ENCODE assay signal across 1 cellular context in the genomic region with DNA sequence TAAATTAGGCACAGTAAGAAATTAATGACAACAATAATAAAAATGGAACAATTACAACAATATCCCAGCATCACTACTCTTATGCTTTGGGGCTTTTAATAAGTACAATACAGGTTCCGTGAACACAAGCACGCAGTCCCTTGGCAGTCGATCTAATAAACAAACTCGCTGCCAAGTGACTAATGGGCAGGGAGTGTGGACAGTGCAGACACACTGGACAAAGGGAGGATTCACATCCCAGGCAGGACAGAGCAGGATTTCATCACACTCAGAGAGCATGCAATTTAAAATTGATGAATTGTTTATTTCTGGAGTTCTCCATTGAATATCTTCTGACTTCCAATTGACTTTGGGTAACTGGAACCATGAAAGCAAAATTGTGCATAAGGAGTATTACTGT.
TF ChIP-seq lines count a peak whose summit lies in the region.

No MANE protein-coding gene starts in this region.

TF ChIP-seq in HepG2, 621 proteins besides CTCF, POLR2A, EP300 and RAD21 (continued from another document):
- TF ChIP-seq, protein P1, sequence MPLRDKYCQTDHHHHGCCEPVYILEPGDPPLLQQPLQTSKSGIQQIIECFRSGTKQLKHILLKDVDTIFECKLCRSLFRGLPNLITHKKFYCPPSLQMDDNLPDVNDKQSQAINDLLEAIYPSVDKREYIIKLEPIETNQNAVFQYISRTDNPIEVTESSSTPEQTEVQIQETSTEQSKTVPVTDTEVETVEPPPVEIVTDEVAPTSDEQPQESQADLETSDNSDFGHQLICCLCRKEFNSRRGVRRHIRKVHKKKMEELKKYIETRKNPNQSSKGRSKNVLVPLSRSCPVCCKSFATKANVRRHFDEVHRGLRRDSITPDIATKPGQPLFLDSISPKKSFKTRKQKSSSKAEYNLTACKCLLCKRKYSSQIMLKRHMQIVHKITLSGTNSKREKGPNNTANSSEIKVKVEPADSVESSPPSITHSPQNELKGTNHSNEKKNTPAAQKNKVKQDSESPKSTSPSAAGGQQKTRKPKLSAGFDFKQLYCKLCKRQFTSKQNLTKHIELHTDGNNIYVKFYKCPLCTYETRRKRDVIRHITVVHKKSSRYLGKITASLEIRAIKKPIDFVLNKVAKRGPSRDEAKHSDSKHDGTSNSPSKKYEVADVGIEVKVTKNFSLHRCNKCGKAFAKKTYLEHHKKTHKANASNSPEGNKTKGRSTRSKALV (CRISPR knock-in tag; IDR thresholded peaks at IDR 0.05), result no peak
- TF ChIP-seq GABPB1 (CRISPR knock-in tag; IDR thresholded peaks at IDR 0.05) (no peak), HNF4A (CRISPR knock-in tag; IDR thresholded peaks at IDR 0.05) (no peak)
- TF ChIP-seq, protein P2, sequence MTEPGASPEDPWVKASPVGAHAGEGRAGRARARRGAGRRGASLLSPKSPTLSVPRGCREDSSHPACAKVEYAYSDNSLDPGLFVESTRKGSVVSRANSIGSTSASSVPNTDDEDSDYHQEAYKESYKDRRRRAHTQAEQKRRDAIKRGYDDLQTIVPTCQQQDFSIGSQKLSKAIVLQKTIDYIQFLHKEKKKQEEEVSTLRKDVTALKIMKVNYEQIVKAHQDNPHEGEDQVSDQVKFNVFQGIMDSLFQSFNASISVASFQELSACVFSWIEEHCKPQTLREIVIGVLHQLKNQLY (CRISPR knock-in tag; IDR thresholded peaks at IDR 0.05), result no peak
